In the genomic region with DNA sequence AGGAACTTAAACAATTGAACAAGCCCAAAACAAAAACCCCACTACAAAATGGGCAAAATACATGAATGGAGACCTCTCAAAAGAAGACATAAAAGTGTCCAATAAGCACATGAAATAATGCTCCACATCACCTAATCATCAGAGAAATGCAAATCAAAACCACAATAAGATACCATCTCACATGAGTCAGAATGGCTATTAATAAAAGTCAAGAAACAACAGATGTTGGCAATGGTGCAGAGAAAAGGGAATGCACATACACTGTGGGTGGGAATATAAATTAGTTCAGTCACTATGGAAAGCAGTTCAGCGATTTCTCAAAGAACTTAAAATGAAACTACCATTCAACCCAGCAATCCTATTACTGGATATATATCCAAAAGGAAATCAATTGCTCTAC, we compare ENCODE assay signal across 25 cellular contexts.
A peak's percentile ranks its signal among the peaks of the same experiment; 100 is the strongest.
DNase-seq lines count a peak whose midpoint lies in the region; ATAC-seq, FAIRE-seq and TF ChIP-seq lines count a peak whose summit lies in the region.
"Had no signal": no experiment of that assay in that cellular context is flagged by ENCODE, and none has a peak within 500 bp of the region (broad histone marks: within the 10 kb centered on the region; RNA-seq: fewer than 3 reads in every experiment).

No MANE protein-coding gene starts in this region.

- H3K27ac Mint-ChIP-seq in astrocyte (ENCODE audit: unreplicated experiment), result no peak overlapping the region
- H3K27ac Mint-ChIP-seq in stimulated activated naive B cell treated with anti-CD40 and anti-IgM and Interleukin-4, amounts not matched to agents 10 μg/mL and 1 μg/mL and 100 μg/mL, for 72 hours, result no peak overlapping the region
- H3K27ac Mint-ChIP-seq: activated CD4-positive, alpha-beta memory T cell treated with anti-CD3 and anti-CD28 coated beads for 36 hours; CD8-positive, alpha-beta T cell; endodermal cell; mesothelial cell of epicardium; nephron progenitor cell; progenitor cell of endocrine pancreas had no signal

- H3K4me3 Mint-ChIP-seq in astrocyte (ENCODE audit: unreplicated experiment), result no peak overlapping the region
- H3K4me3 Mint-ChIP-seq in stimulated activated naive B cell treated with anti-CD40 and anti-IgM and Interleukin-4, amounts not matched to agents 10 μg/mL and 1 μg/mL and 100 μg/mL, for 72 hours, result no peak overlapping the region
- H3K4me3 Mint-ChIP-seq: activated CD4-positive, alpha-beta memory T cell treated with anti-CD3 and anti-CD28 coated beads for 36 hours; CD8-positive, alpha-beta T cell; endodermal cell; mesothelial cell of epicardium; nephron progenitor cell had no signal

- H3K27ac ChIP-seq in A673 (ENCODE audit: low read depth, low read length, poor library complexity, severe bottlenecking) (no peak overlapping the region), astrocyte (ENCODE audit: low read depth, low read length) (no peak overlapping the region), foreskin keratinocyte (no peak overlapping the region), right cardiac atrium (ENCODE audit: low read length) (no peak overlapping the region)
- H3K27ac ChIP-seq: SJCRH30 had no signal

- DNase-seq in A673 (ENCODE audit: low spot score) (peak; percentile 56), HCEC 1CT (peak; percentile 77), astrocyte (ENCODE audit: low read depth) (peak; percentile 89), foreskin keratinocyte (peak; percentile 70 to 87), NCI-H2029 (lab: John Stamatoyannopoulos, UW) (no peak), right cardiac atrium (no peak)
- no peak for DNase-seq in stimulated activated naive B cell treated with anti-CD40 and anti-IgM and Interleukin-4, amounts not matched to agents 10 μg/mL and 1 μg/mL and 100 μg/mL, for 72 hours
- DNase-seq: ACHN; activated CD4-positive, alpha-beta memory T cell treated with anti-CD3 and anti-CD28 coated beads for 36 hours; activated naive CD4-positive, alpha-beta T cell treated with Interleukin-2 at 50 U/mL for 16 hours; CD8-positive, alpha-beta T cell; endodermal cell; foreskin melanocyte; Kasumi-1; left cardiac atrium; NCI-H1417; nephron progenitor cell; SJCRH30; stimulated activated CD4-positive, alpha-beta T cell treated with anti-CD3 and anti-CD28 coated beads, Interleukin-4, amount 100 ng/mL, for 24 hours had no signal

- H3K79me2 ChIP-seq in astrocyte (ENCODE audit: insufficient read depth, low read length), result no peaks in the 10 kb centered on the region

- H3K4me3 ChIP-seq in A673 (ENCODE audit: low read depth, low read length, poor library complexity, severe bottlenecking), result no peak overlapping the region
- no peak overlapping the region for H3K4me3 ChIP-seq in astrocyte (ENCODE audit: insufficient read depth, low read depth, low read length)
- H3K4me3 ChIP-seq in right cardiac atrium (ENCODE audit: low read length), result no peak overlapping the region
- H3K4me3 ChIP-seq: SJCRH30 had no signal

- peak; percentile 88 for FAIRE-seq in astrocyte (lab: Jason Lieb, UNC)
- FAIRE-seq: colon, GM18507, H1 had no signal

- H2AFZ ChIP-seq in astrocyte (ENCODE audit: low read depth, low read length), result no peak overlapping the region

- H3K9ac ChIP-seq in astrocyte (ENCODE audit: low read length), result no peak overlapping the region

- H3K27me3 ChIP-seq in A673 (replicated peaks; ENCODE audit: insufficient read depth, low read depth, low read length, poor library complexity) (no peaks in the 10 kb centered on the region), astrocyte (ENCODE audit: insufficient read depth, low read length) (no peaks in the 10 kb centered on the region), foreskin keratinocyte (no peaks in the 10 kb centered on the region), right cardiac atrium (ENCODE audit: control insufficient read depth, insufficient read depth) (no peaks in the 10 kb centered on the region)
- H3K27me3 ChIP-seq: SJCRH30 had no signal

- no peaks in the 10 kb centered on the region for H4K20me1 ChIP-seq in astrocyte (ENCODE audit: insufficient read depth, low read length)

- intact Hi-C loops in A673 (cut with micrococcal nuclease; ENCODE audit: unreplicated experiment) (no loop called here), right cardiac atrium (cut with DNase I) (no loop called here)

- peaks cover 12% of the 10 kb centered on the region for H3K4me1 Mint-ChIP-seq in astrocyte (ENCODE audit: low read depth, unreplicated experiment)
- no peaks in the 10 kb centered on the region for H3K4me1 Mint-ChIP-seq in stimulated activated naive B cell treated with anti-CD40 and anti-IgM and Interleukin-4, amounts not matched to agents 10 μg/mL and 1 μg/mL and 100 μg/mL, for 72 hours
- H3K4me1 Mint-ChIP-seq: mesothelial cell of epicardium, nephron progenitor cell had no signal

- 90% methylated on average over 1 of the region's 1 CpG for WGBS in right cardiac atrium

- H3K4me1 ChIP-seq in A673 (ENCODE audit: insufficient read depth, low read length, poor library complexity, severe bottlenecking) (no peaks in the 10 kb centered on the region), astrocyte (ENCODE audit: insufficient read depth, low read length) (peaks cover 10% of the 10 kb centered on the region), foreskin keratinocyte (peaks cover 17% of the 10 kb centered on the region), right cardiac atrium (ENCODE audit: control insufficient read depth, insufficient read depth, low read length) (no peaks in the 10 kb centered on the region)
- H3K4me1 ChIP-seq: SJCRH30 had no signal

- no peaks in the 10 kb centered on the region for H3K27me3 Mint-ChIP-seq in astrocyte (ENCODE audit: low read depth, unreplicated experiment)
- H3K27me3 Mint-ChIP-seq in stimulated activated naive B cell treated with anti-CD40 and anti-IgM and Interleukin-4, amounts not matched to agents 10 μg/mL and 1 μg/mL and 100 μg/mL, for 72 hours, result no peaks in the 10 kb centered on the region
- H3K27me3 Mint-ChIP-seq: activated CD4-positive, alpha-beta memory T cell treated with anti-CD3 and anti-CD28 coated beads for 36 hours; progenitor cell of endocrine pancreas had no signal

- POLR2A ChIA-PET in A673 (lab: Charles Lee; ENCODE audit: low non-redundant PET), result no interaction called here

- peak; percentile 87 for ATAC-seq in foreskin keratinocyte
- no peak for ATAC-seq in right cardiac atrium
- no peak for ATAC-seq in stimulated activated naive B cell treated with anti-CD40 and anti-IgM and Interleukin-4, amounts not matched to agents 10 μg/mL and 1 μg/mL and 100 μg/mL, for 72 hours (replicated peaks)
- no peak for ATAC-seq in GM19397 (IDR thresholded peaks at IDR 0.05; ENCODE audit: unreplicated experiment)
- ATAC-seq: CD8-positive, alpha-beta T cell; left cardiac atrium had no signal

- H3K36me3 Mint-ChIP-seq in astrocyte (ENCODE audit: low read depth, unreplicated experiment), result no peaks in the 10 kb centered on the region
- no peaks in the 10 kb centered on the region for H3K36me3 Mint-ChIP-seq in stimulated activated naive B cell treated with anti-CD40 and anti-IgM and Interleukin-4, amounts not matched to agents 10 μg/mL and 1 μg/mL and 100 μg/mL, for 72 hours
- H3K36me3 Mint-ChIP-seq: activated CD4-positive, alpha-beta memory T cell treated with anti-CD3 and anti-CD28 coated beads for 36 hours; CD8-positive, alpha-beta T cell; mesothelial cell of epicardium had no signal

- H3K9me3 ChIP-seq in A673 (ENCODE audit: low read depth, low read length, poor library complexity, severe bottlenecking), result no peaks in the 10 kb centered on the region
- H3K9me3 ChIP-seq in astrocyte (ENCODE audit: insufficient read depth, low read depth, low read length), result no peaks in the 10 kb centered on the region
- no peaks in the 10 kb centered on the region for H3K9me3 ChIP-seq in right cardiac atrium (ENCODE audit: control insufficient read depth, low read length)
- H3K9me3 ChIP-seq: SJCRH30 had no signal

- no TSS peak for BruUV-seq in A673 (replicated peaks; lab: Mats Ljungman, UMichigan)

- H3K36me3 ChIP-seq in A673 (ENCODE audit: insufficient read depth, low read length, poor library complexity, severe bottlenecking) (no peaks in the 10 kb centered on the region), astrocyte (ENCODE audit: insufficient read depth, low read length) (no peaks in the 10 kb centered on the region)
- H3K36me3 ChIP-seq: SJCRH30 had no signal

- H3K9me3 Mint-ChIP-seq in astrocyte (ENCODE audit: unreplicated experiment), result peaks cover 3% of the 10 kb centered on the region
- H3K9me3 Mint-ChIP-seq in stimulated activated naive B cell treated with anti-CD40 and anti-IgM and Interleukin-4, amounts not matched to agents 10 μg/mL and 1 μg/mL and 100 μg/mL, for 72 hours, result peaks cover 0 to 15% of the 10 kb centered on the region in 2 donors
- H3K9me3 Mint-ChIP-seq: endodermal cell had no signal

- CTCF ChIA-PET in A673 (lab: Charles Lee), result no interaction called here

- TF ChIP-seq CTCF in A673 (conservative IDR thresholded peaks at IDR 0.05; ENCODE audit: low read depth, low read length), result no peak
- no peak for TF ChIP-seq CTCF in astrocyte (IDR thresholded peaks at IDR 0.05; ENCODE audit: insufficient read depth, low read depth, low read length)
- no peak for TF ChIP-seq CTCF in foreskin keratinocyte (conservative IDR thresholded peaks at IDR 0.05)

- peak overlapping the region; percentile 49 for H3K4me2 ChIP-seq in astrocyte (ENCODE audit: low read length)

Comparison
In these comparisons a context has a peak if more than half of its experiments do, and no peak if none do; other contexts are left out.
1. DNase-seq: peak in A673 (single experiment), HCEC 1CT (single experiment), astrocyte (single experiment) and foreskin keratinocyte (2 of 2); none in NCI-H2029 (single experiment), right cardiac atrium (0 of 3) and stimulated activated naive B cell treated with anti-CD40 and anti-IgM and Interleukin-4, amounts not matched to agents 10 μg/mL and 1 μg/mL and 100 μg/mL, for 72 hours (single experiment).